In the genomic region with DNA sequence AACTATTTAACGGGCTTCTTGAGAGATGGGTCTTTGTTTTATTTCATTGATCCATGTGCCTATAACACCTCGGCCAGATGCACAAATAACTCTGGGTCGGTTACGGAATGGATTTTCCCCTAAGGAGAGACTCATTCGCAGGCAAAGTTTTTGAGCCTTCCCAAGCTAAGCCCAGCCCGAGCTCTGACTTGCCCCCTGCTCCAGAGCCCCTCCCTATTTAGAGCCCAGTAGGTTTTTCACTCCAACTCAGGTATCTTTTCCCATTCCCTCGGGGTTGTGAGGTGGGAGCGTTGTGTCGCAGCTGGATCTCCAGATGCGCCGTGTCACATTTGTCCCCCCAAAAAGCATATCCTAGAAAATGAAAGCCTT, we compare ENCODE assay signal across 11 cellular contexts. TPM values are rescaled to one million over a fixed set of nuclear protein-coding genes. Genes with fewer than 3 reads are reported as not detected.
DNase-seq lines count a peak whose midpoint lies in the region; ATAC-seq and TF ChIP-seq lines count a peak whose summit lies in the region.
"Had no signal": no experiment of that assay in that cellular context is flagged by ENCODE, and none has a peak within 500 bp of the region (broad histone marks: within the 10 kb centered on the region; RNA-seq: fewer than 3 reads in every experiment).

No MANE protein-coding gene starts in this region.

- 0 out of 22 replicates have a peak, but pooled peaks cover 0 to 6% (median 0%) of the 10 kb centered on the region in 11 experiments for H3K9me3 ChIP-seq in BLaER1 treated with 17β-estradiol and CSF1 and Interleukin-3, amounts not matched to agents 10 nM and 100 nM (replicated peaks in 1 of 11)
- H3K9me3 ChIP-seq in right cardiac atrium (ENCODE audit: control insufficient read depth, low read length) (no peaks in the 10 kb centered on the region), trophoblast cell (ENCODE audit: insufficient read depth, low read depth, low read length) (no peaks in the 10 kb centered on the region)

- peaks cover 39 to 51% (median 44%) of the 10 kb centered on the region in 11 experiments for H3K27me3 ChIP-seq in BLaER1 treated with 17β-estradiol and CSF1 and Interleukin-3, amounts not matched to agents 10 nM and 100 nM
- H3K27me3 ChIP-seq in right cardiac atrium (ENCODE audit: control insufficient read depth, insufficient read depth) (no peaks in the 10 kb centered on the region), trophoblast cell (ENCODE audit: insufficient read depth, low read length) (no peaks in the 10 kb centered on the region)

- H4K20me1 ChIP-seq in BLaER1 treated with 17β-estradiol and CSF1 and Interleukin-3, amounts not matched to agents 10 nM and 100 nM, result peaks cover 0 to 3% (median 0%) of the 10 kb centered on the region in 11 experiments; a peak in 1 of 22 replicates

- peaks cover 14% of the 10 kb centered on the region for H3K79me1 ChIP-seq in trophoblast cell (ENCODE audit: low read length)

- H3K4me2 ChIP-seq in BLaER1 treated with 17β-estradiol and CSF1 and Interleukin-3, amounts not matched to agents 10 nM and 100 nM, result peak overlapping the region; percentile 66 to 86 (median 76)
- peak overlapping the region; percentile 99 for H3K4me2 ChIP-seq in trophoblast cell (ENCODE audit: low read length)

- H2BK120ac ChIP-seq in trophoblast cell (ENCODE audit: insufficient read depth, low read length, poor library complexity), result peak overlapping the region; percentile 87

- peak overlapping the region; percentile 90 for H2BK12ac ChIP-seq in trophoblast cell (ENCODE audit: low read length)

- H2AK5ac ChIP-seq in trophoblast cell (ENCODE audit: low read length), result no peak overlapping the region

- peak overlapping the region; percentile 87 for H2AFZ ChIP-seq in trophoblast cell (ENCODE audit: insufficient read depth, low read length, poor library complexity)

- H3K27ac ChIP-seq in BLaER1 treated with 17β-estradiol and CSF1 and Interleukin-3, amounts not matched to agents 10 nM and 100 nM, result no peak overlapping the region
- H3K27ac ChIP-seq in right cardiac atrium (ENCODE audit: low read length) (peak overlapping the region; percentile 2), trophoblast cell (ENCODE audit: low read depth, low read length) (peak overlapping the region; percentile 57)

- H4K8ac ChIP-seq in trophoblast cell (ENCODE audit: low read depth, low read length), result peak overlapping the region; percentile 83

- H3K79me2 ChIP-seq in trophoblast cell (ENCODE audit: control insufficient read depth, insufficient read depth, low read length, poor library complexity), result peaks cover 4% of the 10 kb centered on the region

- H3K14ac ChIP-seq in trophoblast cell (ENCODE audit: low read length), result peak overlapping the region; percentile 82

- intact Hi-C loops in right cardiac atrium (cut with DNase I) (loop anchor here in 3 of 4 donors (5.0 to 10.0 kb wide), 7 partner anchors 67 to 483 kb away; no protein-coding TSS in a partner anchor), head of caudate nucleus (cut with DNase I) (no loop called here)

- peak overlapping the region; percentile 37 to 63 (median 51); a peak in 19 of 20 replicates for H3K4me3 ChIP-seq in BLaER1 treated with 17β-estradiol and CSF1 and Interleukin-3, amounts not matched to agents 10 nM and 100 nM
- H3K4me3 ChIP-seq in right cardiac atrium (ENCODE audit: low read length), result peak overlapping the region; percentile 66
- peak overlapping the region; percentile 73 for H3K4me3 ChIP-seq in trophoblast cell (ENCODE audit: low read depth, low read length)

- H3K4ac ChIP-seq in trophoblast cell (ENCODE audit: low read depth, low read length), result peak overlapping the region; percentile 66

- H3K9ac ChIP-seq in BLaER1 treated with 17β-estradiol and CSF1 and Interleukin-3, amounts not matched to agents 10 nM and 100 nM, result no peak overlapping the region
- peak overlapping the region; percentile 42 for H3K9ac ChIP-seq in trophoblast cell (ENCODE audit: low read length)

- H4K91ac ChIP-seq in trophoblast cell (ENCODE audit: low read depth, low read length), result peak overlapping the region; percentile 92

- WGBS in right cardiac atrium, result 8% methylated on average over 11 of the region's 11 CpGs
- no CpG with 5 or more reads among the region's 11 CpGs for WGBS in trophoblast cell (ENCODE audit: extremely low coverage, insufficient coverage, insufficient read length)

- peak overlapping the region; percentile 77 for H3K18ac ChIP-seq in trophoblast cell (ENCODE audit: low read length)

- H3K23ac ChIP-seq in trophoblast cell (ENCODE audit: low read length), result no peak overlapping the region

- peaks cover 0 to 7% (median 0%) of the 10 kb centered on the region in 10 experiments; a peak in 2 of 20 replicates for H3K4me1 ChIP-seq in BLaER1 treated with 17β-estradiol and CSF1 and Interleukin-3, amounts not matched to agents 10 nM and 100 nM
- H3K4me1 ChIP-seq in right cardiac atrium (ENCODE audit: control insufficient read depth, insufficient read depth, low read length), result no peaks in the 10 kb centered on the region
- H3K4me1 ChIP-seq in trophoblast cell (ENCODE audit: control insufficient read depth in 1 of 2, insufficient read depth in 2 of 2, low read length in 2 of 2), result peaks cover 6 to 7% of the 10 kb centered on the region in 2 experiments

- H3K36me3 ChIP-seq in BLaER1 treated with 17β-estradiol and CSF1 and Interleukin-3, amounts not matched to agents 10 nM and 100 nM, result no peaks in the 10 kb centered on the region
- peaks cover 0 to under 1% of the 10 kb centered on the region in 2 experiments for H3K36me3 ChIP-seq in trophoblast cell (ENCODE audit: control insufficient read depth in 1 of 2, insufficient read depth in 2 of 2, low read length in 2 of 2)

- H4K12ac ChIP-seq in trophoblast cell (ENCODE audit: low read depth, low read length), result no peak overlapping the region

- peak overlapping the region; percentile 81 for H2BK5ac ChIP-seq in trophoblast cell (ENCODE audit: low read depth, low read length, poor library complexity)

- ATAC-seq in SK-N-SH treated with all-trans-retinoic acid at 6 μM for 48 hours (peak; percentile 27; the same call in 1 of the 3 replicates), right cardiac atrium (no peak)

- TF ChIP-seq CTCF in GM10266 (IDR thresholded peaks at IDR 0.05; ENCODE audit: control insufficient read depth, insufficient read depth, low read depth, missing control alignments), result no peak

- no peak for DNase-seq in right cardiac atrium
- DNase-seq in trophoblast cell, result no peak
- no peak for DNase-seq in GM10266 (ENCODE audit: extremely low spot score)
- no peak for DNase-seq in NCI-H748 (lab: John Stamatoyannopoulos, UW; ENCODE audit: unreplicated experiment)
- no peak for DNase-seq in NCI-H510A (lab: John Stamatoyannopoulos, UW)
- DNase-seq in head of caudate nucleus, result no peak
- DNase-seq: activated effector memory CD4-positive, alpha-beta T cell treated with anti-CD3 and anti-CD28 coated beads, Interleukin-2, amount 50 U/mL, for 16 hours; NCI-H1105 had no signal

TF ChIP-seq in SK-N-SH treated with all-trans-retinoic acid at 6 μM for 48 hours, 23 proteins besides CTCF, POLR2A, EP300 and RAD21:
- no peak for TF ChIP-seq BACH2 (CRISPR knock-in tag; IDR thresholded peaks at IDR 0.05; ENCODE audit: borderline replicate concordance)
TF ChIP-seq in SK-N-SH treated with all-trans-retinoic acid at 6 μM for 48 hours: peak in this region for 0.

RNA-seq across cellular contexts. Expression of a gene that starts 0.8 kb away (rescaled TPM):
- 10 to 100 TPM; 50.1 to 65.3 (median 52.6) TPM for total RNA-seq in right cardiac atrium
- 12.9 TPM for polyA plus RNA-seq in right cardiac atrium
- 18.3 and 20.8 TPM in 2 replicates for polyA plus RNA-seq in trophoblast cell (2013)
- total RNA-seq: T-helper 1 cell treated with Interleukin-12 subunit alpha and Interleukin-12 subunit beta and Interleukin-4 antibody, amounts not matched to agents 30 ng/mL and 1 ng/mL, for 36 hours had no signal

Comparison
In these comparisons a context has a peak if more than half of its experiments do, and no peak if none do; other contexts are left out.
1. H3K27ac ChIP-seq: peak in right cardiac atrium (single experiment) and trophoblast cell (single experiment); none in BLaER1 treated with 17β-estradiol and CSF1 and Interleukin-3, amounts not matched to agents 10 nM and 100 nM (0 of 11).
2. Peak in every context shown above with its lines, with median percentiles within 50 percentile points of each other: H3K4me3 ChIP-seq.